In genomic region chr17:9802701-9803100, GRCh38 we compare ENCODE assay signal across 20 cellular contexts. TPM values are rescaled to one million over a fixed set of nuclear protein-coding genes. Genes with fewer than 3 reads are reported as not detected.
A peak's percentile ranks its signal among the peaks of the same experiment; 100 is the strongest.
DNase-seq lines count a peak whose midpoint lies in the region; ATAC-seq and TF ChIP-seq lines count a peak whose summit lies in the region.
"Had no signal": no experiment of that assay in that cellular context is flagged by ENCODE, and none has a peak within 500 bp of the region (broad histone marks: within the 10 kb centered on the region; RNA-seq: fewer than 3 reads in every experiment).

No MANE protein-coding gene starts in this region.

- no peaks in the 10 kb centered on the region for H3K4me1 ChIP-seq in right cardiac atrium (ENCODE audit: control insufficient read depth, insufficient read depth, low read length)
- H3K4me1 ChIP-seq: Caco-2, SJCRH30 had no signal

- no peaks in the 10 kb centered on the region for H3K9me3 Mint-ChIP-seq in activated naive CD4-positive, alpha-beta T cell treated with anti-CD3 and anti-CD28 coated beads, Interleukin-2, amount 50 U/mL, for 72 hours

- DNase-seq in right cardiac atrium (no peak), left ventricle myocardium superior (no peak), NCI-H226 (peak; percentile 39), choroid plexus epithelial cell (ENCODE audit: low read depth) (no peak), dedifferentiated amniotic fluid mesenchymal stem cell (ENCODE audit: extremely low spot score) (no peak), NCI-H774 (lab: John Stamatoyannopoulos, UW) (no peak), NCI-H1048 (lab: John Stamatoyannopoulos, UW) (no peak)
- no peak for DNase-seq in activated naive CD4-positive, alpha-beta T cell treated with anti-CD3 and anti-CD28 coated beads, Interleukin-2, amount 50 U/mL, for 72 hours (ENCODE audit: low spot score in 2 of 2)
- DNase-seq: AML-193, DMS79, GF-D8, GM23248, KBM-7, NCI-H1092 treated with DMSO at 0.1 percent for 48 hours, NCI-H187, NCI-H446, NCI-H748 treated with DMSO at 0.1 percent for 48 hours, SJCRH30 had no signal

- intact Hi-C loops in right cardiac atrium (cut with DNase I), result no loop called here
- intact Hi-C loops in left ventricle myocardium superior (cut with micrococcal nuclease), result no loop called here

- WGBS in right cardiac atrium, result 47% methylated on average over 4 of the region's 4 CpGs

- H3K27ac Mint-ChIP-seq in activated naive CD4-positive, alpha-beta T cell treated with anti-CD3 and anti-CD28 coated beads, Interleukin-2, amount 50 U/mL, for 72 hours, result no peak overlapping the region

- H3K27ac ChIP-seq in right cardiac atrium (ENCODE audit: low read length), result peak overlapping the region; percentile 77
- H3K27ac ChIP-seq: GM23248, SJCRH30 had no signal

- no peak overlapping the region for H3K4me3 ChIP-seq in right cardiac atrium (ENCODE audit: low read length)
- peak overlapping the region; percentile 12 for H3K4me3 ChIP-seq in choroid plexus epithelial cell (ENCODE audit: low read depth, low read length)
- H3K4me3 ChIP-seq: GM23248, SJCRH30 had no signal

- H3K9me3 ChIP-seq in right cardiac atrium (ENCODE audit: control insufficient read depth, low read length), result no peaks in the 10 kb centered on the region
- H3K9me3 ChIP-seq: Caco-2, SJCRH30 had no signal

- H3K27me3 ChIP-seq in right cardiac atrium (ENCODE audit: control insufficient read depth, insufficient read depth), result no peaks in the 10 kb centered on the region
- H3K27me3 ChIP-seq: SJCRH30 had no signal

- H3K36me3 Mint-ChIP-seq in activated naive CD4-positive, alpha-beta T cell treated with anti-CD3 and anti-CD28 coated beads, Interleukin-2, amount 50 U/mL, for 72 hours, result no peaks in the 10 kb centered on the region

- TF ChIP-seq CTCF in choroid plexus epithelial cell (conservative IDR thresholded peaks at IDR 0.05; ENCODE audit: low read depth, low read length), result no peak

- ATAC-seq in right cardiac atrium, result no peak
- ATAC-seq in left ventricle myocardium superior, result no peak
- no peak for ATAC-seq in activated naive CD4-positive, alpha-beta T cell treated with anti-CD3 and anti-CD28 coated beads, Interleukin-2, amount 50 U/mL, for 72 hours

RNA-seq across cellular contexts. Expression of gene DHRS7C, which starts 11.3 kb away (rescaled TPM):
- total RNA-seq in right cardiac atrium (100 to 1,000 TPM; 100 to 317 (median 205) TPM), left ventricle myocardium superior (166 TPM)
- 177 TPM for polyA plus RNA-seq in right cardiac atrium
- not detected for total RNA-seq in activated naive CD4-positive, alpha-beta T cell treated with anti-CD3 and anti-CD28 coated beads, Interleukin-2, amount 50 U/mL, for 72 hours
- total RNA-seq: Caco-2, GM23248, M059J, SJCRH30 had no signal
- polyA plus RNA-seq: GM23248 had no signal

RNA-seq across cellular contexts. Expression of gene GSG1L2, which starts 19.2 kb away (rescaled TPM):
- total RNA-seq in right cardiac atrium (not detected), left ventricle myocardium superior (not detected)
- not detected for polyA plus RNA-seq in right cardiac atrium
- not detected for total RNA-seq in activated naive CD4-positive, alpha-beta T cell treated with anti-CD3 and anti-CD28 coated beads, Interleukin-2, amount 50 U/mL, for 72 hours
- total RNA-seq: Caco-2, GM23248, M059J, SJCRH30 had no signal
- polyA plus RNA-seq: GM23248 had no signal

RNA-seq across cellular contexts. Expression of gene GLP2R, which starts 23.0 kb away (rescaled TPM):
- total RNA-seq in right cardiac atrium (1 to 10 TPM in 1 of 4 donors, under 1 TPM in 3; 0.56 to 4.3 (median 0.79) TPM), left ventricle myocardium superior (0.35 TPM)
- polyA plus RNA-seq in right cardiac atrium, result 0.77 TPM
- not detected for total RNA-seq in activated naive CD4-positive, alpha-beta T cell treated with anti-CD3 and anti-CD28 coated beads, Interleukin-2, amount 50 U/mL, for 72 hours
- total RNA-seq: Caco-2, GM23248, SJCRH30 had no signal
- polyA plus RNA-seq: GM23248 had no signal

Comparison
In these comparisons a context has a peak if more than half of its experiments do, and no peak if none do; other contexts are left out.
1. RNA of gene DHRS7C, which starts 11.3 kb away (total RNA-seq): 100 to 317 TPM in right cardiac atrium and 166 TPM in left ventricle myocardium superior (single experiment); not detected in activated naive CD4-positive, alpha-beta T cell treated with anti-CD3 and anti-CD28 coated beads, Interleukin-2, amount 50 U/mL, for 72 hours; every median in the first group is over 100 times any median in the second.